In genomic region chr20:54207053-54207742, GRCh38 we compare ENCODE assay signal across 8 cellular contexts. TPM values are rescaled to one million over a fixed set of nuclear protein-coding genes. Genes with fewer than 3 reads are reported as not detected.
A peak's percentile ranks its signal among the peaks of the same experiment; 100 is the strongest.
DNase-seq lines count a peak whose midpoint lies in the region; ATAC-seq and TF ChIP-seq lines count a peak whose summit lies in the region.

No MANE protein-coding gene starts in this region.

- peaks cover 36% of the 10 kb centered on the region for H3K4me1 Mint-ChIP-seq in activated CD4-positive, alpha-beta T cell treated with anti-CD3 and anti-CD28 coated beads, Interleukin-2, amount 10 ng/mL, durations not matched to agents 24 days and 14 days

- H3K4me1 ChIP-seq in left lung (peaks cover 12 to 26% of the 10 kb centered on the region in 2 donors), testis (peaks cover 13% of the 10 kb centered on the region)

- H3K27ac ChIP-seq in left lung: peak overlapping the region; percentile 90 to 96
- peak overlapping the region; percentile 98 to 100 for H3K27ac ChIP-seq in testis

- WGBS in testis, 2 donors: 46 to 48% methylated on average over 6 to 7 of the region's 7 CpGs

- peak overlapping the region; percentile 100 for H3K27ac Mint-ChIP-seq in activated CD4-positive, alpha-beta T cell treated with anti-CD3 and anti-CD28 coated beads, Interleukin-2, amount 10 ng/mL, durations not matched to agents 24 days and 14 days
- peak overlapping the region; percentile 96 to 100 for H3K27ac Mint-ChIP-seq in activated naive CD4-positive, alpha-beta T cell treated with anti-CD3 and anti-CD28 coated beads, Interleukin-2, amount 50 U/mL, for 72 hours

- no peaks in the 10 kb centered on the region for H3K9me3 Mint-ChIP-seq in activated CD4-positive, alpha-beta T cell treated with anti-CD3 and anti-CD28 coated beads, Interleukin-2, amount 10 ng/mL, durations not matched to agents 24 days and 14 days
- H3K9me3 Mint-ChIP-seq in activated naive CD4-positive, alpha-beta T cell treated with anti-CD3 and anti-CD28 coated beads, Interleukin-2, amount 50 U/mL, for 72 hours: no peaks in the 10 kb centered on the region

- TF ChIP-seq CTCF in left lung (IDR thresholded peaks at IDR 0.05) (no peak), testis (IDR thresholded peaks at IDR 0.05) (no peak)

- ATAC-seq in activated naive CD4-positive, alpha-beta T cell treated with anti-CD3 and anti-CD28 coated beads, Interleukin-2, amount 50 U/mL, for 72 hours: no peak
- no peak for ATAC-seq in left lung
- ATAC-seq in sciatic nerve: no peak

- peak overlapping the region; percentile 89 to 91 for H3K4me3 ChIP-seq in left lung
- peak overlapping the region; percentile 74 to 93 for H3K4me3 ChIP-seq in testis

- peaks cover 22% of the 10 kb centered on the region for H3K36me3 Mint-ChIP-seq in activated CD4-positive, alpha-beta T cell treated with anti-CD3 and anti-CD28 coated beads, Interleukin-2, amount 10 ng/mL, durations not matched to agents 24 days and 14 days (ENCODE audit: low read depth)
- H3K36me3 Mint-ChIP-seq in activated naive CD4-positive, alpha-beta T cell treated with anti-CD3 and anti-CD28 coated beads, Interleukin-2, amount 50 U/mL, for 72 hours: peaks cover 6 to 20% of the 10 kb centered on the region in 2 donors

- H3K27me3 ChIP-seq in left lung: no peaks in the 10 kb centered on the region
- no peaks in the 10 kb centered on the region for H3K27me3 ChIP-seq in testis

- intact Hi-C loops in activated CD4-positive, alpha-beta T cell treated with anti-CD3 and anti-CD28 coated beads, Interleukin-2, amount 10 ng/mL, durations not matched to agents 24 days and 14 days (cut with micrococcal nuclease): loop anchor here (5.0 kb wide), 3 partner anchors 115 to 440 kb away; partner anchors contain the start of gene DOK5
- intact Hi-C loops in left lung (cut with DNase I): no loop called here
- intact Hi-C loops in testis (cut with DNase I; ENCODE audit: low total_unique reads): no loop called here
- intact Hi-C loops in sciatic nerve (cut with DNase I): no loop called here

- H3K36me3 ChIP-seq in left lung: no peaks in the 10 kb centered on the region
- no peaks in the 10 kb centered on the region for H3K36me3 ChIP-seq in testis (ENCODE audit: low read depth, missing control alignments)

- no peak for TF ChIP-seq POLR2A in testis (IDR thresholded peaks at IDR 0.05)

- peaks cover 5% of the 10 kb centered on the region for H3K27me3 Mint-ChIP-seq in activated CD4-positive, alpha-beta T cell treated with anti-CD3 and anti-CD28 coated beads, Interleukin-2, amount 10 ng/mL, durations not matched to agents 24 days and 14 days

- H3K9me3 ChIP-seq in left lung: no peaks in the 10 kb centered on the region
- no peaks in the 10 kb centered on the region for H3K9me3 ChIP-seq in testis

- POLR2A ChIA-PET in HEK293T (lab: Yijun Ruan, JAX): interaction anchor here (1.0 kb wide), 1 partner anchor 113 kb away, joined by 3 read pairs; no protein-coding TSS in a partner anchor

- DNase-seq in activated CD4-positive, alpha-beta T cell treated with anti-CD3 and anti-CD28 coated beads, Interleukin-2, amount 10 ng/mL, durations not matched to agents 24 days and 14 days: no peak
- DNase-seq in activated CD4-positive, alpha-beta T cell treated with anti-CD3 and anti-CD28 coated beads, Interleukin-2, amount 50 U/mL, for 4 hours: no peak
- DNase-seq in activated naive CD4-positive, alpha-beta T cell treated with anti-CD3 and anti-CD28 coated beads, Interleukin-2, amount 50 U/mL, for 72 hours (ENCODE audit: low spot score in 2 of 2): no peak
- DNase-seq in left lung: no peak
- no peak for DNase-seq in testis
- DNase-seq in HEK293T (ENCODE audit: extremely low spot score): no peak
- DNase-seq in sciatic nerve (ENCODE audit: low spot score): no peak
- DNase-seq in NCI-H2171 (lab: John Stamatoyannopoulos, UW): no peak

- CTCF ChIA-PET in HEK293T (lab: Yijun Ruan, JAX): interaction anchor here (2.0 kb wide), 1 partner anchor 103 kb away, joined by 9 read pairs; no protein-coding TSS in a partner anchor

- H3K4me3 Mint-ChIP-seq in activated CD4-positive, alpha-beta T cell treated with anti-CD3 and anti-CD28 coated beads, Interleukin-2, amount 10 ng/mL, durations not matched to agents 24 days and 14 days: peak overlapping the region; percentile 88

TF ChIP-seq in HEK293T, 16 proteins besides CTCF, POLR2A, EP300 and RAD21:
- TF ChIP-seq TARDBP (IDR thresholded peaks at IDR 0.05) (no peak), SP1 (IDR thresholded peaks at IDR 0.05) (no peak), CTBP1 (IDR thresholded peaks at IDR 0.05; ENCODE audit: borderline replicate concordance) (no peak), HDGF (IDR thresholded peaks at IDR 0.05; ENCODE audit: borderline replicate concordance) (no peak), L3MBTL2 (conservative IDR thresholded peaks at IDR 0.05) (no peak), ZNF384 (IDR thresholded peaks at IDR 0.05) (no peak), PKNOX1 (IDR thresholded peaks at IDR 0.05) (no peak)

RNA-seq across cellular contexts. Expression of gene PFDN4, which starts 0.7 kb away (rescaled TPM):
- total RNA-seq in activated CD4-positive, alpha-beta T cell treated with anti-CD3 and anti-CD28 coated beads, Interleukin-2, amount 10 ng/mL, durations not matched to agents 24 days and 14 days: 72.2 and 80.5 TPM in 2 replicates
- total RNA-seq in activated naive CD4-positive, alpha-beta T cell treated with anti-CD3 and anti-CD28 coated beads, Interleukin-2, amount 50 U/mL, for 72 hours: 10 to 100 TPM; 52.0 to 62.1 TPM
- total RNA-seq in left lung (10 to 100 TPM; 16.7 to 17.3 TPM), testis (10 to 100 TPM; 32.8 to 44.9 TPM), sciatic nerve (26.3 TPM)
- 67.3 TPM for polyA plus RNA-seq in testis (ENCODE audit: insufficient read depth, low read depth, low replicate concordance)

RNA-seq across cellular contexts. Expression of gene CYP24A1, which starts 33.4 kb away (rescaled TPM):
- total RNA-seq in activated CD4-positive, alpha-beta T cell treated with anti-CD3 and anti-CD28 coated beads, Interleukin-2, amount 10 ng/mL, durations not matched to agents 24 days and 14 days: not detected in 2 replicates
- not detected for total RNA-seq in activated naive CD4-positive, alpha-beta T cell treated with anti-CD3 and anti-CD28 coated beads, Interleukin-2, amount 50 U/mL, for 72 hours
- 1 to 10 TPM in 1 of 2 donors, under 1 TPM in 1; 0.64 to 3.4 TPM for total RNA-seq in left lung
- under 1 TPM; 0.43 to 0.94 TPM for total RNA-seq in testis
- polyA plus RNA-seq in testis (ENCODE audit: insufficient read depth, low read depth, low replicate concordance): not detected
- total RNA-seq in sciatic nerve: not detected
